Comparison of ENCODE assay signal across 16 cellular contexts in the genomic region with DNA sequence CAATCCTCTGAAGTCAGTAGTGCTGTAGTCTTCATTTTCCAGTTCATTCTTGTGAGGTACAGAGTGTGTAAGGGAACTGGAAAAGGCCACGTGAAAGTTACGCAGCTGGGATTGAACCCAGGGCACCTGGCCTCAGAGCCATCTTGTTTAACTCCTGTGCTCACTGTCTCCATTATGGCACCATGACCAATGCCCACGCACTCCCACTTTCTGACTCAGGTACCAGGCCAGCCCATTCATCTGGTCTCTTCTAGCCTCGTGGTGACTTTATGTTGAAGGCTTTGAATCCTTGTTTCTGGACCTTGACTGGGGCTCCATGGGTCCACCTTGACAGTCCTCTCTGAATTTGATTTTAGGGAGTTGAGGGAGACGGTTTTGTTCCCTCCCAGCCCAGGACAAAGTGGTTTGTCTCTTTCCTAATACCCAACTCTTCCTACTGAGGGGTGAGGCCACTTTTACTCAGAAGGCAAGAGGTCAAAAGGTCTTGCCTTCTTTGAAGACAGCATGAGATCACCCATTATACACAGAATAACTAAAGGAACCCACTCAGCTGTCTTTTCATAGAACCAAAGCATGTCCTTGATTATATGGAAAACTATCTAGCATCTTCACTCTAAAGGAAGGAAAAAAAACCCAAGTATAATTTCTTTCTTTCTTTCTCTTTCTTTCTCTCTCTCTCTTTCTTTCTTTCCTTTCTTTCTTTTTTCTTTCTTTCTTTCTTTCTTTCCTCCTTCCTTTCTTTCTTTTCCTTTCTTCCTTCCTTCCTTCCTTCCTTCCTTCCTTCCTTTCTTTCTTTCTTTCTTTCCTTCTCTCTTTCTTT. TPM values are rescaled to one million over a fixed set of nuclear protein-coding genes. Genes with fewer than 3 reads are reported as not detected.
A peak's percentile ranks its signal among the peaks of the same experiment; 100 is the strongest.
DNase-seq lines count a peak whose midpoint lies in the region; ATAC-seq and TF ChIP-seq lines count a peak whose summit lies in the region.
"Had no signal": no experiment of that assay in that cellular context is flagged by ENCODE, and none has a peak within 500 bp of the region (broad histone marks: within the 10 kb centered on the region; RNA-seq: fewer than 3 reads in every experiment).

No MANE protein-coding gene starts in this region.

- BruUV-seq in MCF 10A (replicated peaks; lab: Mats Ljungman, UMichigan) (no TSS peak), OCI-LY7 (replicated peaks; lab: Mats Ljungman, UMichigan) (no TSS peak)

- no peaks in the 10 kb centered on the region for H3K36me3 ChIP-seq in CD8-positive, alpha-beta T cell (ENCODE audit: insufficient read depth, low read length)
- H3K36me3 ChIP-seq in OCI-LY7 (ENCODE audit: insufficient read depth, low read length) = no peaks in the 10 kb centered on the region
- H3K36me3 ChIP-seq: SJSA1 had no signal

- no peak overlapping the region for H2AFZ ChIP-seq in OCI-LY7 (ENCODE audit: low read length)

- H3K79me2 ChIP-seq in OCI-LY7 (ENCODE audit: insufficient read depth, low read depth, low read length) = no peaks in the 10 kb centered on the region

- H3K27ac ChIP-seq in CD8-positive, alpha-beta T cell (ENCODE audit: low read depth, low read length) = no peak overlapping the region
- H3K27ac ChIP-seq in OCI-LY7 (ENCODE audit: low read depth, low read length, poor library complexity, severe bottlenecking) = no peak overlapping the region
- H3K27ac ChIP-seq: C4-2B, SJSA1 had no signal

- no peaks in the 10 kb centered on the region for H3K27me3 Mint-ChIP-seq in activated T-cell treated with anti-CD3 and anti-CD28 coated beads, Interleukin-2, amount 50 U/mL, for 72 hours (ENCODE audit: low read depth)
- H3K27me3 Mint-ChIP-seq in activated T-cell treated with anti-CD3 and anti-CD28 coated beads, Interleukin-2, amount 50 U/mL, for 4 hours (ENCODE audit: low read depth) = no peaks in the 10 kb centered on the region
- H3K27me3 Mint-ChIP-seq in CD8-positive, alpha-beta T cell (ENCODE audit: low read depth) = no peaks in the 10 kb centered on the region
- no peaks in the 10 kb centered on the region for H3K27me3 Mint-ChIP-seq in MCF 10A (ENCODE audit: insufficient read depth, unreplicated experiment)

- H3K27me3 ChIP-seq in CD8-positive, alpha-beta T cell (ENCODE audit: insufficient read depth, low read length) = no peaks in the 10 kb centered on the region

- DNase-seq in activated T-cell treated with anti-CD3 and anti-CD28 coated beads, Interleukin-2, amount 50 U/mL, for 72 hours = no peak
- no peak for DNase-seq in activated T-cell treated with anti-CD3 and anti-CD28 coated beads, Interleukin-2, amount 50 U/mL, for 4 hours
- peak; percentile 65 for DNase-seq in MV-4-11 (lab: John Stamatoyannopoulos, UW)
- DNase-seq in fibroblast of mammary gland (ENCODE audit: low read depth) = peak; percentile 18
- no peak for DNase-seq in CD8-positive, alpha-beta T cell
- DNase-seq in MCF 10A (ENCODE audit: unreplicated experiment) = no peak
- no peak for DNase-seq in OCI-LY7 (ENCODE audit: low spot score)
- DNase-seq: Caco-2, Kasumi-1, NCI-H1436 treated with DMSO at 0.1 percent for 48 hours, NCI-H2081, NCI-H748 treated with DMSO at 0.1 percent for 48 hours had no signal

- no peaks in the 10 kb centered on the region for H3K9me3 ChIP-seq in CD8-positive, alpha-beta T cell (ENCODE audit: low read length)
- H3K9me3 ChIP-seq in OCI-LY7 (ENCODE audit: low read length) = no peaks in the 10 kb centered on the region
- H3K9me3 ChIP-seq: Caco-2, SJSA1 had no signal

- peak in 1 of 2 donors; percentile 51 for ATAC-seq in activated T-cell treated with anti-CD3 and anti-CD28 coated beads, Interleukin-2, amount 50 U/mL, for 72 hours (replicated peaks in 1 of 2)
- no peak for ATAC-seq in activated T-cell treated with anti-CD3 and anti-CD28 coated beads, Interleukin-2, amount 50 U/mL, for 4 hours
- no peak for ATAC-seq in CD8-positive, alpha-beta T cell

- POLR2A ChIA-PET in CD8-positive, alpha-beta T cell (lab: Charles Lee) = no interaction called here
- POLR2A ChIA-PET in MCF 10A (lab: Yijun Ruan, JAX) = no interaction called here
- POLR2A ChIA-PET in OCI-LY7 (lab: Charles Lee) = no interaction called here

- peak overlapping the region; percentile 36 for H3K27ac Mint-ChIP-seq in activated T-cell treated with anti-CD3 and anti-CD28 coated beads, Interleukin-2, amount 50 U/mL, for 72 hours
- no peak overlapping the region for H3K27ac Mint-ChIP-seq in CD8-positive, alpha-beta T cell
- no peak overlapping the region for H3K27ac Mint-ChIP-seq in MCF 10A (ENCODE audit: low read depth, unreplicated experiment)

- H3K9me2 ChIP-seq in OCI-LY7 (ENCODE audit: insufficient read depth, low read length) = no peaks in the 10 kb centered on the region

- H3K4me2 ChIP-seq in OCI-LY7 (ENCODE audit: low read length) = no peak overlapping the region

- no peaks in the 10 kb centered on the region for H3K36me3 Mint-ChIP-seq in activated T-cell treated with anti-CD3 and anti-CD28 coated beads, Interleukin-2, amount 50 U/mL, for 72 hours (ENCODE audit: insufficient read depth in 2 of 2)
- H3K36me3 Mint-ChIP-seq in activated T-cell treated with anti-CD3 and anti-CD28 coated beads, Interleukin-2, amount 50 U/mL, for 4 hours (ENCODE audit: insufficient read depth) = no peaks in the 10 kb centered on the region
- H3K36me3 Mint-ChIP-seq in CD8-positive, alpha-beta T cell = no peaks in the 10 kb centered on the region
- no peaks in the 10 kb centered on the region for H3K36me3 Mint-ChIP-seq in MCF 10A (ENCODE audit: insufficient read depth, unreplicated experiment)
- H3K36me3 Mint-ChIP-seq: IgD-negative memory B cell had no signal

- H3K9me3 Mint-ChIP-seq in activated T-cell treated with anti-CD3 and anti-CD28 coated beads, Interleukin-2, amount 50 U/mL, for 72 hours = no peaks in the 10 kb centered on the region
- no peaks in the 10 kb centered on the region for H3K9me3 Mint-ChIP-seq in activated T-cell treated with anti-CD3 and anti-CD28 coated beads, Interleukin-2, amount 50 U/mL, for 4 hours
- H3K9me3 Mint-ChIP-seq in CD8-positive, alpha-beta T cell = no peaks in the 10 kb centered on the region
- no peaks in the 10 kb centered on the region for H3K9me3 Mint-ChIP-seq in MCF 10A (ENCODE audit: unreplicated experiment)
- H3K9me3 Mint-ChIP-seq: IgD-negative memory B cell had no signal

- H3K4me3 ChIP-seq in fibroblast of mammary gland (ENCODE audit: control insufficient read depth, low read depth, low read length) (no peak overlapping the region), OCI-LY7 (ENCODE audit: low read depth, low read length, poor library complexity, severe bottlenecking) (no peak overlapping the region)
- no peak overlapping the region for H3K4me3 ChIP-seq in CD8-positive, alpha-beta T cell (ENCODE audit: low read depth, low read length)
- H3K4me3 ChIP-seq: SJSA1 had no signal

- intact Hi-C loops in CD8-positive, alpha-beta T cell (cut with DNase I, micrococcal nuclease) = no loop called here
- intact Hi-C loops in MCF 10A (cut with micrococcal nuclease) = no loop called here
- intact Hi-C loops in OCI-LY7 (cut with micrococcal nuclease; ENCODE audit: unreplicated experiment) = no loop called here

- H3K4me3 Mint-ChIP-seq in activated T-cell treated with anti-CD3 and anti-CD28 coated beads, Interleukin-2, amount 50 U/mL, for 72 hours = peak overlapping the region in 1 of 2 donors; percentile 2
- H3K4me3 Mint-ChIP-seq in activated T-cell treated with anti-CD3 and anti-CD28 coated beads, Interleukin-2, amount 50 U/mL, for 4 hours = no peak overlapping the region
- no peak overlapping the region for H3K4me3 Mint-ChIP-seq in CD8-positive, alpha-beta T cell
- H3K4me3 Mint-ChIP-seq in MCF 10A (ENCODE audit: unreplicated experiment) = no peak overlapping the region

- H3K4me1 Mint-ChIP-seq in activated T-cell treated with anti-CD3 and anti-CD28 coated beads, Interleukin-2, amount 50 U/mL, for 72 hours (ENCODE audit: low read depth) = no peaks in the 10 kb centered on the region
- peaks cover 6% of the 10 kb centered on the region for H3K4me1 Mint-ChIP-seq in activated T-cell treated with anti-CD3 and anti-CD28 coated beads, Interleukin-2, amount 50 U/mL, for 4 hours (ENCODE audit: low read depth)
- H3K4me1 Mint-ChIP-seq in CD8-positive, alpha-beta T cell (ENCODE audit: low read depth) = no peaks in the 10 kb centered on the region
- H3K4me1 Mint-ChIP-seq in MCF 10A (ENCODE audit: insufficient read depth, unreplicated experiment) = no peaks in the 10 kb centered on the region

- TF ChIP-seq CTCF in fibroblast of mammary gland (conservative IDR thresholded peaks at IDR 0.05; ENCODE audit: control insufficient read depth, insufficient read depth, low read depth, low read length) (no peak), MCF 10A (IDR thresholded peaks at IDR 0.05; ENCODE audit: unreplicated experiment) (no peak), OCI-LY7 (conservative IDR thresholded peaks at IDR 0.05; ENCODE audit: low read length) (no peak)
- TF ChIP-seq CTCF in CD8-positive, alpha-beta T cell (IDR thresholded peaks at IDR 0.05) = no peak

- no peaks in the 10 kb centered on the region for H4K20me1 ChIP-seq in OCI-LY7 (ENCODE audit: insufficient read depth, low read length)

- CTCF ChIA-PET in CD8-positive, alpha-beta T cell (lab: Charles Lee) = interaction anchor here (0.6 to 11.6 kb wide), 3 partner anchors 13 to 67 kb away, joined by 3 to 168 read pairs (median 109); a partner anchor contains a TSS
- CTCF ChIA-PET in MCF 10A (lab: Yijun Ruan, JAX) (interaction anchor here (11.3 kb wide), 1 partner anchor 56 kb away, joined by 174 read pairs; no protein-coding TSS in a partner anchor), OCI-LY7 (lab: Charles Lee; ENCODE audit: unreplicated experiment) (no interaction called here)

- H3K4me1 ChIP-seq in CD8-positive, alpha-beta T cell (ENCODE audit: insufficient read depth, low read length) = no peaks in the 10 kb centered on the region
- no peaks in the 10 kb centered on the region for H3K4me1 ChIP-seq in OCI-LY7 (ENCODE audit: insufficient read depth, low read length, poor library complexity, severe bottlenecking)
- H3K4me1 ChIP-seq: Caco-2, SJSA1 had no signal

RNA-seq across cellular contexts. Expression of a gene that starts 50.0 kb away (rescaled TPM):
- total RNA-seq in activated T-cell treated with anti-CD3 and anti-CD28 coated beads, Interleukin-2, amount 50 U/mL, for 72 hours = under 1 TPM; 0.43 to 0.58 TPM
- total RNA-seq in activated T-cell treated with anti-CD3 and anti-CD28 coated beads, Interleukin-2, amount 50 U/mL, for 4 hours = not detected
- total RNA-seq in CD8-positive, alpha-beta T cell = under 1 TPM in 1 of 2 experiments, not detected in 1; 0.14 TPM
- total RNA-seq in MCF 10A (2022) (0.12 and 0.17 TPM in 2 replicates), OCI-LY7 (2022) (0.09 TPM in 1 of 2 replicates, not detected in the other)
- total RNA-seq in OCI-LY7 (2014; rRNA removed; shearing (Covaris generic)) = not detected in 2 replicates
- total RNA-seq: Caco-2, NCI-H460, SJSA1 had no signal

Comparison
In these comparisons a context has a peak if more than half of its experiments do, and no peak if none do; other contexts are left out.
1. DNase-seq: peak in MV-4-11 (single experiment) and fibroblast of mammary gland (single experiment); none in activated T-cell treated with anti-CD3 and anti-CD28 coated beads, Interleukin-2, amount 50 U/mL, for 72 hours (0 of 2), activated T-cell treated with anti-CD3 and anti-CD28 coated beads, Interleukin-2, amount 50 U/mL, for 4 hours (single experiment), CD8-positive, alpha-beta T cell (0 of 7), MCF 10A (single experiment) and OCI-LY7 (single experiment).